In the genomic region with DNA sequence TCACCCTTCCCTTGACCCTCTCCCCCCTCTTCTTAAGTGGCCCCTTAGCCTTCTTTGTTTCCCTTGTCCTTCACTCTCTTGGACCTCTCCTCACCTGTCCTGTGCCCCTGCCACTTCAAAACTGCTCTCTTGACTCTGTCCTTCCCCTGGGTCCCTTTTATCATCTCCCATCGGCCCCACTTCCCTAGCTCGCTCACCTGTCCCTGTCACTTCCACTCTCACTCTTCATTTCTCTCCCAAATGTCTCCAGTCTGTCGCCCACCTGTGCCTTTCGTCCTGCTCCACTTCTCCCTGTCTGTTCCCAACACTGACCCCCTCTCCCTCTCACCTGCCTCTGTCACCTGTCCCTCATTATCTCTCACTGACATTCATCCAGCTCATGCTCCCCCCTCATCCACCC, we compare ENCODE assay signal across 35 cellular contexts. TPM values are rescaled to one million over a fixed set of nuclear protein-coding genes. Genes with fewer than 3 reads are reported as not detected.
DNase-seq lines count a peak whose midpoint lies in the region; ATAC-seq and TF ChIP-seq lines count a peak whose summit lies in the region.
"Had no signal": no experiment of that assay in that cellular context is flagged by ENCODE, and none has a peak within 500 bp of the region (broad histone marks: within the 10 kb centered on the region; RNA-seq: fewer than 3 reads in every experiment).

No MANE protein-coding gene starts in this region.

- peak overlapping the region; percentile 93 for H3K27ac Mint-ChIP-seq in neural crest cell (ENCODE audit: unreplicated experiment)
- H3K27ac Mint-ChIP-seq in stimulated activated memory B cell treated with anti-CD40 and anti-IgM and Interleukin-4, amounts not matched to agents 10 μg/mL and 1 μg/mL and 100 μg/mL, for 72 hours: no peak overlapping the region
- H3K27ac Mint-ChIP-seq: activated naive CD4-positive, alpha-beta T cell treated with anti-CD3 and anti-CD28 coated beads, Interleukin-2, amount 50 U/mL, for 72 hours; activated T-helper 2 cell treated with anti-CD3 and anti-CD28 coated beads, Interferon-gamma antibody, Interleukin-2, Interleukin-4, amounts not matched to agents 10 μg/mL and 5 μg/mL and 100 μg/mL, durations not matched to agents 14 hours and 24 hours and 36 hours had no signal

- no peak overlapping the region for H3K4me3 ChIP-seq in Panc1 (ENCODE audit: low read depth in 2 of 2, low read length in 2 of 2)
- H3K4me3 ChIP-seq: colonic mucosa, GM12878, MG63, stomach, thyroid gland, vagina had no signal

- TF ChIP-seq CTCF in Panc1 (IDR thresholded peaks at IDR 0.05) (no peak), neural crest cell (conservative IDR thresholded peaks at IDR 0.05) (no peak)

- peaks cover 63% of the 10 kb centered on the region for H3K27me3 Mint-ChIP-seq in neural crest cell (ENCODE audit: low read depth)
- peaks cover 54% of the 10 kb centered on the region for H3K27me3 Mint-ChIP-seq in stimulated activated memory B cell treated with anti-CD40 and anti-IgM and Interleukin-4, amounts not matched to agents 10 μg/mL and 1 μg/mL and 100 μg/mL, for 72 hours

- no peaks in the 10 kb centered on the region for H3K36me3 ChIP-seq in Panc1 (ENCODE audit: control insufficient read depth, insufficient read depth, low read length)
- H3K36me3 ChIP-seq: colonic mucosa, MG63, stomach, thyroid gland, vagina, WERI-Rb-1 had no signal

- H3K4me1 Mint-ChIP-seq in neural crest cell: no peaks in the 10 kb centered on the region
- H3K4me1 Mint-ChIP-seq in stimulated activated memory B cell treated with anti-CD40 and anti-IgM and Interleukin-4, amounts not matched to agents 10 μg/mL and 1 μg/mL and 100 μg/mL, for 72 hours: no peaks in the 10 kb centered on the region

- in situ Hi-C loops in Panc1 (cut with HindIII; ENCODE audit: low pct_unique_long_range_greater_than_20kb, low sequenced_read_pairs): loop anchor here (10.0 kb wide), 1 partner anchor 48 kb away; the partner anchor contains the start of gene SAMD4B

- BruUV-seq in Panc1 (replicated peaks; lab: Mats Ljungman, UMichigan): no TSS peak

- peak; percentile 0; the same call in 1 of the 2 replicates for ATAC-seq in Panc1
- no peak for ATAC-seq in HG03175 (IDR thresholded peaks at IDR 0.05; ENCODE audit: unreplicated experiment)
- no peak for ATAC-seq in stimulated activated memory B cell treated with anti-CD40 and anti-IgM and Interleukin-4, amounts not matched to agents 10 μg/mL and 1 μg/mL and 100 μg/mL, for 72 hours
- ATAC-seq: activated naive CD4-positive, alpha-beta T cell treated with anti-CD3 and anti-CD28 coated beads, Interleukin-2, amount 50 U/mL, for 72 hours; GM12878; left lobe of liver had no signal

- intact Hi-C loops in Panc1 (cut with micrococcal nuclease; ENCODE audit: unreplicated experiment): no loop called here

- H3K9me3 ChIP-seq in Panc1 (ENCODE audit: control insufficient read depth, insufficient read depth, low read depth, low read length): no peaks in the 10 kb centered on the region
- H3K9me3 ChIP-seq: colonic mucosa, MG63, stomach, thyroid gland, vagina had no signal

- no peaks in the 10 kb centered on the region for H3K36me3 Mint-ChIP-seq in neural crest cell (ENCODE audit: low read depth)
- no peaks in the 10 kb centered on the region for H3K36me3 Mint-ChIP-seq in stimulated activated memory B cell treated with anti-CD40 and anti-IgM and Interleukin-4, amounts not matched to agents 10 μg/mL and 1 μg/mL and 100 μg/mL, for 72 hours
- H3K36me3 Mint-ChIP-seq: activated naive CD4-positive, alpha-beta T cell treated with anti-CD3 and anti-CD28 coated beads, Interleukin-2, amount 50 U/mL, for 72 hours had no signal

- no peaks in the 10 kb centered on the region; the same call in 1 of the 2 replicates for H3K4me1 ChIP-seq in Panc1 (ENCODE audit: control insufficient read depth, insufficient read depth, low read length)
- H3K4me1 ChIP-seq: colonic mucosa, parathyroid adenoma, stomach, thyroid gland, vagina had no signal

- no peak overlapping the region for H3K4me3 Mint-ChIP-seq in neural crest cell
- H3K4me3 Mint-ChIP-seq in stimulated activated memory B cell treated with anti-CD40 and anti-IgM and Interleukin-4, amounts not matched to agents 10 μg/mL and 1 μg/mL and 100 μg/mL, for 72 hours: no peak overlapping the region

- H3K27ac ChIP-seq in Panc1 (ENCODE audit: low read length): no peak overlapping the region
- H3K27ac ChIP-seq: colonic mucosa, parathyroid adenoma, stomach, thyroid gland, vagina, WERI-Rb-1 had no signal

- H3K27me3 ChIP-seq in Panc1 (ENCODE audit: control insufficient read depth, insufficient read depth, low read length): peaks cover 15% of the 10 kb centered on the region
- H3K27me3 ChIP-seq: colonic mucosa, thyroid gland, vagina had no signal

- no peaks in the 10 kb centered on the region for H3K9me3 Mint-ChIP-seq in neural crest cell
- no peaks in the 10 kb centered on the region for H3K9me3 Mint-ChIP-seq in stimulated activated memory B cell treated with anti-CD40 and anti-IgM and Interleukin-4, amounts not matched to agents 10 μg/mL and 1 μg/mL and 100 μg/mL, for 72 hours
- H3K9me3 Mint-ChIP-seq: activated naive CD4-positive, alpha-beta T cell treated with anti-CD3 and anti-CD28 coated beads, Interleukin-2, amount 50 U/mL, for 72 hours; activated T-helper 2 cell treated with anti-CD3 and anti-CD28 coated beads, Interferon-gamma antibody, Interleukin-2, Interleukin-4, amounts not matched to agents 10 μg/mL and 5 μg/mL and 100 μg/mL, durations not matched to agents 14 hours and 24 hours and 36 hours had no signal

- POLR2A ChIA-PET in Panc1 (lab: Charles Lee): interaction anchor here (0.5 to 1.2 kb wide), 15 partner anchors 13 to 303 kb away, joined by 3 to 19 read pairs (median 4); partner anchors contain the start of gene RPS16

- peak; percentile 48 for DNase-seq in activated effector memory CD4-positive, alpha-beta T cell treated with anti-CD3 and anti-CD28 coated beads, Interleukin-2, amount 50 U/mL, for 16 hours
- DNase-seq in activated effector memory CD4-positive, alpha-beta T cell treated with Interleukin-2 at 50 U/mL for 16 hours: no peak
- no peak for DNase-seq in Panc1 (ENCODE audit: low read depth, low spot score)
- no peak for DNase-seq in neural crest cell (ENCODE audit: low read depth, low spot score)
- no peak for DNase-seq in cortex of kidney (lab: John Stamatoyannopoulos, UW)
- DNase-seq: activated CD4-positive, alpha-beta T cell treated with anti-CD3 and anti-CD28 coated beads, Interleukin-2, amount 50 U/mL, for 48 hours; anterior cingulate cortex; colonic mucosa; erythroblast; KG1; MG63; NCI-H1436 treated with DMSO at 0.1 percent for 48 hours; NCI-H2107; NCI-H446; NCI-H748 treated with DMSO at 0.1 percent for 48 hours; SIG-M5; stimulated activated CD4-positive, alpha-beta T cell treated with anti-CD3 and anti-CD28 coated beads, Interleukin-2, amount 100 ng/mL, for 24 hours; stimulated activated CD8-positive, alpha-beta memory T cell treated with anti-CD3 and anti-CD28 coated beads, Interleukin-4, amount 100 ng/mL, for 48 hours; stomach; T1000; thyroid gland; WERI-Rb-1 had no signal

- CTCF ChIA-PET in Panc1 (lab: Charles Lee): interaction anchor here (0.5 to 2.9 kb wide), 16 partner anchors 8 to 673 kb away, joined by 3 to 33 read pairs (median 5); partner anchors contain the start of gene LRFN1

RNA-seq across cellular contexts. Expression of gene IFNL1, which starts 0.7 kb away (rescaled TPM):
- total RNA-seq in Panc1 (2021; ENCODE audit: unreplicated experiment): 0.57 TPM
- polyA plus RNA-seq in Panc1 (2012; ENCODE audit: insufficient read length): 0.27 TPM
- total RNA-seq in neural crest cell: not detected in 2 replicates
- total RNA-seq: activated T-helper 2 cell treated with anti-CD3 and anti-CD28 coated beads, Interferon-gamma antibody, Interleukin-2, Interleukin-4, amounts not matched to agents 10 μg/mL and 5 μg/mL and 100 μg/mL, durations not matched to agents 14 hours and 24 hours and 36 hours; bronchial epithelial cell; colonic mucosa; GM12878; H4; left lobe of liver; stomach; thyroid gland; vagina had no signal
- polyA plus RNA-seq: AG04450, BJ, GM12878, neural cell, stomach had no signal

RNA-seq across cellular contexts. Expression of gene LRFN1, which starts 23.8 kb away (rescaled TPM):
- total RNA-seq in Panc1 (2021; ENCODE audit: unreplicated experiment) (15.2 TPM), neural crest cell (4.9 and 5.1 TPM in 2 replicates)
- polyA plus RNA-seq in Panc1 (2012; ENCODE audit: insufficient read length): 28.4 TPM

RNA-seq across cellular contexts. Expression of gene IFNL2, which starts 28.7 kb away (rescaled TPM):
- total RNA-seq in Panc1 (2021; ENCODE audit: unreplicated experiment) (0.33 TPM), neural crest cell (not detected in 2 replicates)
- polyA plus RNA-seq in Panc1 (2012; ENCODE audit: insufficient read length): not detected
- total RNA-seq: activated T-helper 2 cell treated with anti-CD3 and anti-CD28 coated beads, Interferon-gamma antibody, Interleukin-2, Interleukin-4, amounts not matched to agents 10 μg/mL and 5 μg/mL and 100 μg/mL, durations not matched to agents 14 hours and 24 hours and 36 hours; bronchial epithelial cell; colonic mucosa; GM12878; H4; left lobe of liver; stomach; thyroid gland; vagina had no signal
- polyA plus RNA-seq: AG04450, BJ, neural cell, stomach had no signal

RNA-seq across cellular contexts. Expression of gene GMFG, which starts 38.9 kb away (rescaled TPM):
- total RNA-seq in Panc1 (2021; ENCODE audit: unreplicated experiment) (3.7 TPM), neural crest cell (0.65 TPM in 1 of 2 replicates, not detected in the other)
- 1.5 TPM for polyA plus RNA-seq in Panc1 (2012; ENCODE audit: insufficient read length)
- total RNA-seq: bronchial epithelial cell had no signal

RNA-seq across cellular contexts. Expression of gene SAMD4B, which starts 45.3 kb away (rescaled TPM):
- total RNA-seq in Panc1 (2021; ENCODE audit: unreplicated experiment) (1,339 TPM), neural crest cell (158 and 164 TPM in 2 replicates)
- polyA plus RNA-seq in Panc1 (2012; ENCODE audit: insufficient read length): 1,600 TPM
